Comparison of ENCODE assay signal across 23 cellular contexts in the genomic region with DNA sequence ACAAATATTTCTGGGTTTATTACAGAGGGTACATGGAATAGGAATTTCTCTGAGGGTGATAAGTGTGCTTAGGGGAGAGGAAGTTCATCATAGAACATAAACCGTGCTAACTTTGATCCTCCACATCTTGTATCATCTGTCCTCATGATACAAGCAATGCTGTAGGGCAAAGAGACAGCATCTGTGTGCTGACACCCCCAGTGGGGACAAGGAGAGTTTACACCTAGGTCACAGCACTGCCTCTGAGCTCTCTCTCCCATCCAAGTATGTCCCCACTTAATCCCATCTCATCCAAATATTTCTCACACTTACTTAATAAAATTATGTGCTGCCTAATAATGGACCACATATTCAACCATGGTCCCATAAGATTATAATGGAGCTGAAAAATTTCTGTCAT. TPM values are rescaled to one million over a fixed set of nuclear protein-coding genes. Genes with fewer than 3 reads are reported as not detected.
DNase-seq lines count a peak whose midpoint lies in the region; ATAC-seq and TF ChIP-seq lines count a peak whose summit lies in the region.
"Had no signal": no experiment of that assay in that cellular context is flagged by ENCODE, and none has a peak within 500 bp of the region (broad histone marks: within the 10 kb centered on the region; RNA-seq: fewer than 3 reads in every experiment).

No MANE protein-coding gene starts in this region.

- H3K4me1 ChIP-seq in gastrocnemius medialis, result no peaks in the 10 kb centered on the region
- H3K4me1 ChIP-seq: A549 had no signal

- no peaks in the 10 kb centered on the region for H3K9me3 ChIP-seq in gastrocnemius medialis

- H3K27me3 Mint-ChIP-seq in HFFc6 (ENCODE audit: insufficient read depth), result peaks cover 2% of the 10 kb centered on the region
- peaks cover 3% of the 10 kb centered on the region for H3K27me3 Mint-ChIP-seq in neural crest cell (ENCODE audit: low read depth)
- H3K27me3 Mint-ChIP-seq: type B pancreatic cell had no signal

- ATAC-seq in SK-N-SH treated with all-trans-retinoic acid at 6 μM for 48 hours (0 out of 3 replicates have a peak, but pooled peaks have one; percentile 33), gastrocnemius medialis (no peak), GM18858 (IDR thresholded peaks at IDR 0.05; ENCODE audit: unreplicated experiment) (no peak)

- H3K27me3 ChIP-seq in gastrocnemius medialis, result no peaks in the 10 kb centered on the region

- H3K27ac ChIP-seq in gastrocnemius medialis, result no peak overlapping the region
- H3K27ac ChIP-seq: A549, C4-2B, SK-N-MC had no signal

- DNase-seq in NCI-H1694 treated with DMSO at 0.1 percent for 48 hours (lab: John Stamatoyannopoulos, UW) (peak; percentile 19), NCI-H1694 (lab: John Stamatoyannopoulos, UW) (no peak), HFFc6 (no peak), neural crest cell (ENCODE audit: low read depth, low spot score) (no peak), gastrocnemius medialis (no peak)
- no peak for DNase-seq in stimulated activated CD4-positive, alpha-beta T cell treated with anti-CD3 and anti-CD28 coated beads, Interleukin-1b, Interleukin-23, amount 100 ng/mL, for 48 hours
- DNase-seq: activated CD4-positive, alpha-beta T cell treated with anti-CD3 and anti-CD28 coated beads, Interleukin-2, amount 50 U/mL, for 1 hour; activated naive CD4-positive, alpha-beta T cell treated with Interleukin-2 at 50 U/mL for 16 hours; activated T-cell treated with anti-CD3 and anti-CD28 coated beads for 4 hours; EL; mammary epithelial cell; NCI-H1105 treated with DMSO at 0.1 percent for 48 hours; NCI-H345; stimulated activated CD4-positive, alpha-beta T cell treated with anti-CD3 and anti-CD28 coated beads, Interleukin-15, amount 100 ng/mL, for 24 hours had no signal

- H3K36me3 Mint-ChIP-seq in HFFc6 (ENCODE audit: low read depth) (no peaks in the 10 kb centered on the region), neural crest cell (ENCODE audit: low read depth) (peaks cover 3% of the 10 kb centered on the region)
- H3K36me3 Mint-ChIP-seq: type B pancreatic cell had no signal

- no peak for TF ChIP-seq POLR2A in gastrocnemius medialis (IDR thresholded peaks at IDR 0.05)

- H3K36me3 ChIP-seq in gastrocnemius medialis, result no peaks in the 10 kb centered on the region

- in situ Hi-C loops in gastrocnemius medialis (cut with MboI; ENCODE audit: low sequenced_read_pairs in 4 of 4), result loop anchor here in 3 of 4 donors (5.0 to 25.0 kb wide), 2 partner anchors 322 to 917 kb away; a partner anchor contains a TSS

- no peak overlapping the region for H3K4me3 ChIP-seq in gastrocnemius medialis
- H3K4me3 ChIP-seq: A549, SK-N-MC had no signal

- H3K4me1 Mint-ChIP-seq in HFFc6 (ENCODE audit: low read depth) (no peaks in the 10 kb centered on the region), neural crest cell (no peaks in the 10 kb centered on the region)

- intact Hi-C loops in gastrocnemius medialis (cut with DNase I; ENCODE audit: low total_unique reads), result no loop called here

- H3K9me3 Mint-ChIP-seq in HFFc6 (no peaks in the 10 kb centered on the region), neural crest cell (peaks cover 13% of the 10 kb centered on the region)

- no peak overlapping the region for H3K27ac Mint-ChIP-seq in HFFc6
- no peak overlapping the region for H3K27ac Mint-ChIP-seq in neural crest cell (ENCODE audit: unreplicated experiment)
- H3K27ac Mint-ChIP-seq: stimulated activated naive CD8-positive, alpha-beta T cell treated with anti-CD3 and anti-CD28 coated beads, Interleukin-15, Interleukin-2, amounts not matched to agents 100 ng/mL and 50 ng/mL, for 24 hours; type B pancreatic cell had no signal

- TF ChIP-seq CTCF in HFFc6 (IDR thresholded peaks at IDR 0.05) (peak; percentile 29; the same call in 1 of the 2 replicates), neural crest cell (conservative IDR thresholded peaks at IDR 0.05) (peak; percentile 20), gastrocnemius medialis (IDR thresholded peaks at IDR 0.05 in 4 of 5, conservative IDR thresholded peaks at IDR 0.05 in 1 of 5) (no peak)

- no peak overlapping the region for H3K4me3 Mint-ChIP-seq in HFFc6
- no peak overlapping the region for H3K4me3 Mint-ChIP-seq in neural crest cell
- H3K4me3 Mint-ChIP-seq: stimulated activated naive CD8-positive, alpha-beta T cell treated with anti-CD3 and anti-CD28 coated beads, Interleukin-15, Interleukin-2, amounts not matched to agents 100 ng/mL and 50 ng/mL, for 24 hours; type B pancreatic cell had no signal

TF ChIP-seq in SK-N-SH treated with all-trans-retinoic acid at 6 μM for 48 hours, 23 proteins besides CTCF, POLR2A, EP300 and RAD21 (continues in another document):
- TF ChIP-seq ZC3H10 (CRISPR knock-in tag; IDR thresholded peaks at IDR 0.05) (no peak), BACH2 (CRISPR knock-in tag; IDR thresholded peaks at IDR 0.05; ENCODE audit: borderline replicate concordance) (no peak), ZNF70 (CRISPR knock-in tag; IDR thresholded peaks at IDR 0.05) (no peak), GLIS3 (CRISPR knock-in tag; IDR thresholded peaks at IDR 0.05) (no peak), OSR1 (CRISPR knock-in tag; IDR thresholded peaks at IDR 0.05) (no peak), ZNF8 (CRISPR knock-in tag; IDR thresholded peaks at IDR 0.05) (no peak), SNAI2 (CRISPR knock-in tag; IDR thresholded peaks at IDR 0.05) (no peak), ZFP30 (CRISPR knock-in tag; IDR thresholded peaks at IDR 0.05) (no peak), PPARA (CRISPR knock-in tag; IDR thresholded peaks at IDR 0.05; ENCODE audit: borderline replicate concordance) (no peak)
- TF ChIP-seq, protein P1, sequence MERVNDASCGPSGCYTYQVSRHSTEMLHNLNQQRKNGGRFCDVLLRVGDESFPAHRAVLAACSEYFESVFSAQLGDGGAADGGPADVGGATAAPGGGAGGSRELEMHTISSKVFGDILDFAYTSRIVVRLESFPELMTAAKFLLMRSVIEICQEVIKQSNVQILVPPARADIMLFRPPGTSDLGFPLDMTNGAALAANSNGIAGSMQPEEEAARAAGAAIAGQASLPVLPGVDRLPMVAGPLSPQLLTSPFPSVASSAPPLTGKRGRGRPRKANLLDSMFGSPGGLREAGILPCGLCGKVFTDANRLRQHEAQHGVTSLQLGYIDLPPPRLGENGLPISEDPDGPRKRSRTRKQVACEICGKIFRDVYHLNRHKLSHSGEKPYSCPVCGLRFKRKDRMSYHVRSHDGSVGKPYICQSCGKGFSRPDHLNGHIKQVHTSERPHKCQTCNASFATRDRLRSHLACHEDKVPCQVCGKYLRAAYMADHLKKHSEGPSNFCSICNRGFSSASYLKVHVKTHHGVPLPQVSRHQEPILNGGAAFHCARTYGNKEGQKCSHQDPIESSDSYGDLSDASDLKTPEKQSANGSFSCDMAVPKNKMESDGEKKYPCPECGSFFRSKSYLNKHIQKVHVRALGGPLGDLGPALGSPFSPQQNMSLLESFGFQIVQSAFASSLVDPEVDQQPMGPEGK (CRISPR knock-in tag; IDR thresholded peaks at IDR 0.05; ENCODE audit: borderline replicate concordance), result no peak
- TF ChIP-seq, protein P2, sequence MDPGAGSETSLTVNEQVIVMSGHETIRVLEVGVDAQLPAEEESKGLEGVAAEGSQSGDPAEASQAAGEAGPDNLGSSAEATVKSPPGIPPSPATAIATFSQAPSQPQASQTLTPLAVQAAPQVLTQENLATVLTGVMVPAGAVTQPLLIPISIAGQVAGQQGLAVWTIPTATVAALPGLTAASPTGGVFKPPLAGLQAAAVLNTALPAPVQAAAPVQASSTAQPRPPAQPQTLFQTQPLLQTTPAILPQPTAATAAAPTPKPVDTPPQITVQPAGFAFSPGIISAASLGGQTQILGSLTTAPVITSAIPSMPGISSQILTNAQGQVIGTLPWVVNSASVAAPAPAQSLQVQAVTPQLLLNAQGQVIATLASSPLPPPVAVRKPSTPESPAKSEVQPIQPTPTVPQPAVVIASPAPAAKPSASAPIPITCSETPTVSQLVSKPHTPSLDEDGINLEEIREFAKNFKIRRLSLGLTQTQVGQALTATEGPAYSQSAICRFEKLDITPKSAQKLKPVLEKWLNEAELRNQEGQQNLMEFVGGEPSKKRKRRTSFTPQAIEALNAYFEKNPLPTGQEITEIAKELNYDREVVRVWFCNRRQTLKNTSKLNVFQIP (CRISPR knock-in tag; IDR thresholded peaks at IDR 0.05; ENCODE audit: borderline replicate concordance, low read depth), result no peak
- TF ChIP-seq, protein P3, sequence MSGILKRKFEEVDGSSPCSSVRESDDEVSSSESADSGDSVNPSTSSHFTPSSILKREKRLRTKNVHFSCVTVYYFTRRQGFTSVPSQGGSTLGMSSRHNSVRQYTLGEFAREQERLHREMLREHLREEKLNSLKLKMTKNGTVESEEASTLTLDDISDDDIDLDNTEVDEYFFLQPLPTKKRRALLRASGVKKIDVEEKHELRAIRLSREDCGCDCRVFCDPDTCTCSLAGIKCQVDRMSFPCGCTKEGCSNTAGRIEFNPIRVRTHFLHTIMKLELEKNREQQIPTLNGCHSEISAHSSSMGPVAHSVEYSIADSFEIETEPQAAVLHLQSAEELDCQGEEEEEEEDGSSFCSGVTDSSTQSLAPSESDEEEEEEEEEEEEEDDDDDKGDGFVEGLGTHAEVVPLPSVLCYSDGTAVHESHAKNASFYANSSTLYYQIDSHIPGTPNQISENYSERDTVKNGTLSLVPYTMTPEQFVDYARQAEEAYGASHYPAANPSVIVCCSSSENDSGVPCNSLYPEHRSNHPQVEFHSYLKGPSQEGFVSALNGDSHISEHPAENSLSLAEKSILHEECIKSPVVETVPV (CRISPR knock-in tag; IDR thresholded peaks at IDR 0.05), result no peak

RNA-seq across cellular contexts. Expression of a gene that starts 4.3 kb away (rescaled TPM):
- not detected for total RNA-seq in HFFc6 (2021; fragmentation: NEBNext Ultra II Directional; extraction: Animal tissue kit (Norgen Biotek cat#: 25700))
- total RNA-seq in neural crest cell (not detected in 2 replicates), gastrocnemius medialis (not detected)
- total RNA-seq: astrocyte, endothelial cell of umbilical vein, mammary epithelial cell had no signal

RNA-seq across cellular contexts. Expression of a gene that starts 13.2 kb away (rescaled TPM):
- total RNA-seq in HFFc6 (2021; fragmentation: NEBNext Ultra II Directional; extraction: Animal tissue kit (Norgen Biotek cat#: 25700)), result 100 to 1,000 TPM; 124 to 194 (median 176) TPM
- 522 and 529 TPM in 2 replicates for total RNA-seq in neural crest cell
- over 10,000 TPM in 2 of 4 donors, 1,000 to 10,000 TPM in 2; 4,746 to 22,010 (median 11,052) TPM for total RNA-seq in gastrocnemius medialis

RNA-seq across cellular contexts. Expression of a gene that starts 45.2 kb away (rescaled TPM):
- total RNA-seq in HFFc6 (2021; fragmentation: NEBNext Ultra II Directional; extraction: Animal tissue kit (Norgen Biotek cat#: 25700)), result not detected
- total RNA-seq in neural crest cell (not detected in 2 replicates), gastrocnemius medialis (not detected)
- total RNA-seq: astrocyte, endothelial cell of umbilical vein, mammary epithelial cell had no signal

Comparison
In these comparisons a context has a peak if more than half of its experiments do, and no peak if none do; other contexts are left out.
1. CTCF ChIP-seq: peak in HFFc6 (single experiment) and neural crest cell (single experiment); none in gastrocnemius medialis (0 of 5).